Comparison of ENCODE assay signal across 1 cellular context in genomic region chr19:8423821-8424223, GRCh38.
TF ChIP-seq lines count a peak whose summit lies in the region.

No MANE protein-coding gene starts in this region.

TF ChIP-seq in K562, 482 proteins besides CTCF, POLR2A, EP300 and RAD21 (continues in another document):
- TF ChIP-seq POLR3A (IDR thresholded peaks at IDR 0.05; ENCODE audit: borderline replicate concordance, extremely low read depth, insufficient read depth, insufficient read length), result no peak
- no peak for TF ChIP-seq SREBF1 (IDR thresholded peaks at IDR 0.05; ENCODE audit: borderline replicate concordance, low read depth, low read length)
- TF ChIP-seq TEAD2 (tag; IDR thresholded peaks at IDR 0.05), result no peak
- peak; percentile 47; the same call in 1 of the 2 replicates for TF ChIP-seq NCOA1 (IDR thresholded peaks at IDR 0.05; ENCODE audit: low read depth)
- no peak for TF ChIP-seq ZBTB33 (CRISPR knock-in tag; IDR thresholded peaks at IDR 0.05)
- no peak for TF ChIP-seq TGIF2 (CRISPR knock-in tag; IDR thresholded peaks at IDR 0.05)
- no peak for TF ChIP-seq RBFOX2 (IDR thresholded peaks at IDR 0.05; ENCODE audit: low read depth, low read length)
- no peak for TF ChIP-seq POLR2AphosphoS2 (IDR thresholded peaks at IDR 0.05; ENCODE audit: low read length)
- TF ChIP-seq ETV5 (CRISPR knock-in tag; IDR thresholded peaks at IDR 0.05; ENCODE audit: low read depth), result no peak
- TF ChIP-seq ZNF444 (CRISPR knock-in tag; IDR thresholded peaks at IDR 0.05), result no peak
- TF ChIP-seq HOMEZ (CRISPR knock-in tag; IDR thresholded peaks at IDR 0.05), result no peak
- 0 out of 2 replicates have a peak, but pooled peaks have one; percentile 41 for TF ChIP-seq KLF13 (tag; IDR thresholded peaks at IDR 0.05; ENCODE audit: borderline replicate concordance, low read depth)
- TF ChIP-seq UBTF (IDR thresholded peaks at IDR 0.05; ENCODE audit: borderline replicate concordance in 1 of 2, low read depth in 2 of 2, low read length in 2 of 2), result no peak
- no peak for TF ChIP-seq KLF6 (CRISPR knock-in tag; IDR thresholded peaks at IDR 0.05; ENCODE audit: borderline replicate concordance)
- no peak for TF ChIP-seq FOXM1 (IDR thresholded peaks at IDR 0.05; ENCODE audit: low read depth)
- TF ChIP-seq FOXM1 (CRISPR knock-in tag; IDR thresholded peaks at IDR 0.05; ENCODE audit: low read depth), result no peak
- TF ChIP-seq ASH1L (IDR thresholded peaks at IDR 0.05; ENCODE audit: borderline replicate concordance, low read depth, partially characterized antibody), result no peak
- peak; percentile 33 to 52; a peak in 3 of 4 replicates for TF ChIP-seq NRF1 (conservative IDR thresholded peaks at IDR 0.05 in 1 of 2, IDR thresholded peaks at IDR 0.05 in 1 of 2)
- TF ChIP-seq SP1 (CRISPR knock-in tag; IDR thresholded peaks at IDR 0.05), result peak; percentile 63
- TF ChIP-seq SMARCA5 (IDR thresholded peaks at IDR 0.05), result peak; percentile 44; the same call in 1 of the 2 replicates
- no peak for TF ChIP-seq PURB (CRISPR knock-in tag; IDR thresholded peaks at IDR 0.05; ENCODE audit: low read depth)
- no peak for TF ChIP-seq PML (IDR thresholded peaks at IDR 0.05; ENCODE audit: low read length)
- no peak for TF ChIP-seq TAF15 (IDR thresholded peaks at IDR 0.05; ENCODE audit: low read depth, low read length)
- 0 out of 2 replicates have a peak, but pooled peaks have one; percentile 24 for TF ChIP-seq HDGF (IDR thresholded peaks at IDR 0.05)
- TF ChIP-seq BCL6 (CRISPR knock-in tag; IDR thresholded peaks at IDR 0.05), result no peak
- TF ChIP-seq CEBPG (CRISPR knock-in tag; IDR thresholded peaks at IDR 0.05), result peak; percentile 46; the same call in 1 of the 2 replicates
- TF ChIP-seq CEBPG (tag; conservative IDR thresholded peaks at IDR 0.05 in 1 of 2, IDR thresholded peaks at IDR 0.05 in 1 of 2), result peak; percentile 61 to 83; a peak in 3 of 4 replicates
- 0 out of 4 replicates have a peak, but pooled peaks of 1 of the 2 experiments have one; percentile 44 for TF ChIP-seq ZNF639 (CRISPR knock-in tag; conservative IDR thresholded peaks at IDR 0.05 in 1 of 2, IDR thresholded peaks at IDR 0.05 in 1 of 2)
- peak; percentile 65 for TF ChIP-seq BCOR (IDR thresholded peaks at IDR 0.05)
- TF ChIP-seq STAG1 (CRISPR knock-in tag; IDR thresholded peaks at IDR 0.05; ENCODE audit: borderline replicate concordance), result no peak
- TF ChIP-seq RBBP5 (IDR thresholded peaks at IDR 0.05; ENCODE audit: borderline replicate concordance, insufficient read depth, low read length, poor library complexity, severe bottlenecking), result peak; percentile 2
- peak; percentile 92 for TF ChIP-seq ATF7 (IDR thresholded peaks at IDR 0.05)
- no peak for TF ChIP-seq ARID2 (IDR thresholded peaks at IDR 0.05)
- TF ChIP-seq SRSF3 (IDR thresholded peaks at IDR 0.05; ENCODE audit: insufficient read depth, low read length), result no peak
- peak; percentile 74 for TF ChIP-seq SMAD4 (CRISPR knock-in tag; conservative IDR thresholded peaks at IDR 0.05)
- no peak for TF ChIP-seq YY1 (IDR thresholded peaks at IDR 0.05; ENCODE audit: borderline replicate concordance in 1 of 3, control insufficient read depth in 1 of 3, extremely low read depth in 1 of 3, insufficient read depth in 3 of 3, insufficient read length in 1 of 3, insufficient replicate concordance in 2 of 3, low read depth in 1 of 3, low read length in 2 of 3)
- no peak for TF ChIP-seq CEBPZ (IDR thresholded peaks at IDR 0.05; ENCODE audit: borderline replicate concordance, low read depth, low read length)
- TF ChIP-seq IRF9 (tag; IDR thresholded peaks at IDR 0.05), result no peak
- no peak for TF ChIP-seq HBP1 (CRISPR knock-in tag; IDR thresholded peaks at IDR 0.05)
- no peak for TF ChIP-seq ZNF511 (CRISPR knock-in tag; IDR thresholded peaks at IDR 0.05)
- peak; percentile 27; the same call in 1 of the 2 replicates for TF ChIP-seq TCF3 (CRISPR knock-in tag; IDR thresholded peaks at IDR 0.05)
- TF ChIP-seq ZBED1 (IDR thresholded peaks at IDR 0.05), result no peak
- no peak for TF ChIP-seq MCM3 (IDR thresholded peaks at IDR 0.05)
- no peak for TF ChIP-seq SMARCB1 (IDR thresholded peaks at IDR 0.05; ENCODE audit: insufficient read length, low read depth)
- no peak for TF ChIP-seq HDAC8 (tag; IDR thresholded peaks at IDR 0.05)
- no peak for TF ChIP-seq FOXP4 (CRISPR knock-in tag; IDR thresholded peaks at IDR 0.05; ENCODE audit: borderline replicate concordance)
- TF ChIP-seq PHF8 (IDR thresholded peaks at IDR 0.05; ENCODE audit: borderline replicate concordance, low read length), result no peak
- peak; percentile 94 for TF ChIP-seq ATF3 (IDR thresholded peaks at IDR 0.05)
- TF ChIP-seq ATF3 (CRISPR knock-in tag; conservative IDR thresholded peaks at IDR 0.05), result peak; percentile 88; the same call in 1 of the 2 replicates
- no peak for TF ChIP-seq RBM25 (IDR thresholded peaks at IDR 0.05; ENCODE audit: low read depth, low read length, severe bottlenecking)
- no peak for TF ChIP-seq ZFP30 (CRISPR knock-in tag; IDR thresholded peaks at IDR 0.05; ENCODE audit: borderline replicate concordance)
